ENCODE assay signal across 24 cellular contexts in the genomic region with DNA sequence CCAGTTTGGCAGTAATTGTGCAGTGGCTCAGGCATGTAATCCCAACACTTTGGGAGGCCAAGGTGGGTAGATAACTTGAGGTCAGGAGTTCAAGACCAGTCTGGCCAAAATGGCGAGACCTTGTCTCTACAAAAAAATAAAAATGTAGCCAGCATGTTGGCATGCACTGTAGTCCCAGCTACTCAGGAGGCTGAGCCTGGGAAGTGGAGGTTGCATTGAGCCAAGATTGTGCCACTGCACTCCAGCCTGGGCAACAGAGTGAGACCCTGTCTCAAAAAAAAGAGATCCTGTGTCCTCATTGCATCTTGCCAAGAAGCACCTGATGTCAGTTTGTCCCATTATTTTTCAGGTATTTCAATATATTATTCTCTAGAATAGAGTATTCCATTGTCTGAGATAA.
DNase-seq lines count a peak whose midpoint lies in the region; ATAC-seq and TF ChIP-seq lines count a peak whose summit lies in the region.
"Had no signal": no experiment of that assay in that cellular context is flagged by ENCODE, and none has a peak within 500 bp of the region (broad histone marks: within the 10 kb centered on the region; RNA-seq: fewer than 3 reads in every experiment).

No MANE protein-coding gene starts in this region.

- ATAC-seq in activated naive CD4-positive, alpha-beta T cell treated with anti-CD3 and anti-CD28 coated beads, Interleukin-2, amount 50 U/mL, for 72 hours, result no peak
- ATAC-seq in RWPE2 (ENCODE audit: low read depth) (no peak), foreskin keratinocyte (no peak)
- ATAC-seq: heart left ventricle had no signal

- H3K4me3 Mint-ChIP-seq in activated naive CD4-positive, alpha-beta T cell treated with anti-CD3 and anti-CD28 coated beads for 36 hours, result no peak overlapping the region
- H3K4me3 Mint-ChIP-seq: neural progenitor cell had no signal

- H3K27me3 Mint-ChIP-seq in activated naive CD4-positive, alpha-beta T cell treated with anti-CD3 and anti-CD28 coated beads for 36 hours (ENCODE audit: low read depth), result no peaks in the 10 kb centered on the region

- peaks cover 68% of the 10 kb centered on the region for H3K4me1 Mint-ChIP-seq in activated naive CD4-positive, alpha-beta T cell treated with anti-CD3 and anti-CD28 coated beads for 36 hours (ENCODE audit: low read depth)

- no peak for TF ChIP-seq CTCF in RWPE2 (IDR thresholded peaks at IDR 0.05; ENCODE audit: poor library complexity, severe bottlenecking)
- TF ChIP-seq CTCF in dorsolateral prefrontal cortex (IDR thresholded peaks at IDR 0.05 in 54 of 56, conservative IDR thresholded peaks at IDR 0.05 in 2 of 56; ENCODE audit: low read depth in 1 of 56, partially characterized antibody in 56 of 56), result no peak
- no peak for TF ChIP-seq CTCF in tibial artery (IDR thresholded peaks at IDR 0.05)
- no peak for TF ChIP-seq CTCF in foreskin keratinocyte (conservative IDR thresholded peaks at IDR 0.05)

- peaks cover 14% of the 10 kb centered on the region for H3K36me3 Mint-ChIP-seq in activated naive CD4-positive, alpha-beta T cell treated with anti-CD3 and anti-CD28 coated beads for 36 hours (ENCODE audit: low read depth)
- peaks cover 10 to 49% of the 10 kb centered on the region in 2 donors for H3K36me3 Mint-ChIP-seq in activated naive CD4-positive, alpha-beta T cell treated with anti-CD3 and anti-CD28 coated beads, Interleukin-2, amount 50 U/mL, for 72 hours

- peak overlapping the region; percentile 99 for H3K27ac Mint-ChIP-seq in activated naive CD4-positive, alpha-beta T cell treated with anti-CD3 and anti-CD28 coated beads for 36 hours
- H3K27ac Mint-ChIP-seq in activated naive CD4-positive, alpha-beta T cell treated with anti-CD3 and anti-CD28 coated beads, Interleukin-2, amount 50 U/mL, for 72 hours, result no peak overlapping the region
- H3K27ac Mint-ChIP-seq: neural progenitor cell had no signal

- H3K4me3 ChIP-seq in RWPE2 (ENCODE audit: severe bottlenecking) (no peak overlapping the region), dorsolateral prefrontal cortex (no peak overlapping the region), tibial artery (no peak overlapping the region)
- H3K4me3 ChIP-seq: breast epithelium, coronary artery, heart left ventricle, left ventricle myocardium inferior, neural progenitor cell, prostate gland had no signal

- H3K36me3 ChIP-seq in RWPE2 (ENCODE audit: low read depth) (peaks cover 13% of the 10 kb centered on the region), tibial artery (no peaks in the 10 kb centered on the region)
- H3K36me3 ChIP-seq: breast epithelium, neural progenitor cell, prostate gland had no signal

- H3K4me1 ChIP-seq in RWPE2 (ENCODE audit: insufficient read depth, poor library complexity, severe bottlenecking) (peaks cover 33% of the 10 kb centered on the region), tibial artery (peaks cover 0 to 98% (median 45%) of the 10 kb centered on the region in 4 donors), foreskin keratinocyte (peaks cover 9% of the 10 kb centered on the region)
- H3K4me1 ChIP-seq: breast epithelium, neural progenitor cell had no signal

- H3K27me3 ChIP-seq in RWPE2 (ENCODE audit: insufficient read depth, poor library complexity, severe bottlenecking) (no peaks in the 10 kb centered on the region), dorsolateral prefrontal cortex (no peaks in the 10 kb centered on the region), tibial artery (no peaks in the 10 kb centered on the region), foreskin keratinocyte (no peaks in the 10 kb centered on the region)
- H3K27me3 ChIP-seq: breast epithelium, heart left ventricle, neural progenitor cell had no signal

- no peaks in the 10 kb centered on the region for H3K9me3 ChIP-seq in RWPE2 (ENCODE audit: severe bottlenecking)
- H3K9me3 ChIP-seq in tibial artery, result no peaks in the 10 kb centered on the region
- H3K9me3 ChIP-seq: breast epithelium, heart left ventricle, left ventricle myocardium inferior, prostate gland had no signal

- CTCF ChIA-PET in activated naive CD4-positive, alpha-beta T cell treated with anti-CD3 and anti-CD28 coated beads for 36 hours (lab: Charles Lee), result interaction anchor here (0.6 to 1.8 kb wide), 5 partner anchors 9 to 71 kb away, joined by 3 to 8 read pairs (median 4); no protein-coding TSS in a partner anchor

- intact Hi-C loops in activated naive CD4-positive, alpha-beta T cell treated with anti-CD3 and anti-CD28 coated beads for 36 hours (cut with micrococcal nuclease), result loop anchor here (5.0 kb wide), 1 partner anchor 359 kb away; a partner anchor contains a TSS
- intact Hi-C loops in dorsolateral prefrontal cortex (cut with DNase I) (no loop called here), tibial artery (cut with DNase I; ENCODE audit: low total_unique reads) (no loop called here)

- H3K27ac ChIP-seq in RWPE2 (ENCODE audit: poor library complexity, severe bottlenecking), result peak overlapping the region; percentile 64
- H3K27ac ChIP-seq in dorsolateral prefrontal cortex, result peak overlapping the region in 35 of 59 donors; percentile 4 to 96 (median 67)
- peak overlapping the region; percentile 59 to 76 for H3K27ac ChIP-seq in tibial artery
- no peak overlapping the region for H3K27ac ChIP-seq in foreskin keratinocyte
- H3K27ac ChIP-seq: left ventricle myocardium inferior, neural progenitor cell had no signal

- no peak for DNase-seq in activated naive CD4-positive, alpha-beta T cell treated with anti-CD3 and anti-CD28 coated beads for 36 hours
- no peak for DNase-seq in activated naive CD4-positive, alpha-beta T cell treated with anti-CD3 and anti-CD28 coated beads, Interleukin-2, amount 50 U/mL, for 72 hours (ENCODE audit: low spot score in 2 of 2)
- DNase-seq in RWPE2 (ENCODE audit: low spot score) (no peak), dorsolateral prefrontal cortex (no peak), tibial artery (no peak), NCI-H2196 (lab: John Stamatoyannopoulos, UW; ENCODE audit: unreplicated experiment) (no peak), NCI-H1694 (lab: John Stamatoyannopoulos, UW) (no peak), foreskin keratinocyte (no peak)
- DNase-seq: ACHN; activated CD8-positive, alpha-beta memory T cell treated with anti-CD3 and anti-CD28 coated beads for 24 hours; activated T-cell treated with anti-CD3 and anti-CD28 coated beads, Interleukin-2, amount 50 U/mL, for 48 hours; GF-D8; heart left ventricle; left ventricle myocardium inferior; midbrain; NCI-H1436; NCI-H69; Right ventricle myocardium superior; small intestine; stimulated activated CD4-positive, alpha-beta T cell treated with anti-CD3 and anti-CD28 coated beads, Interleukin-4, amount 100 ng/mL, for 4 hours had no signal

- H3K9me3 Mint-ChIP-seq in activated naive CD4-positive, alpha-beta T cell treated with anti-CD3 and anti-CD28 coated beads for 36 hours, result no peaks in the 10 kb centered on the region
- peaks cover 0 to 8% of the 10 kb centered on the region in 2 donors for H3K9me3 Mint-ChIP-seq in activated naive CD4-positive, alpha-beta T cell treated with anti-CD3 and anti-CD28 coated beads, Interleukin-2, amount 50 U/mL, for 72 hours
- H3K9me3 Mint-ChIP-seq: neural progenitor cell had no signal
